ENCODE assay signal across 8 cellular contexts in the genomic region with DNA sequence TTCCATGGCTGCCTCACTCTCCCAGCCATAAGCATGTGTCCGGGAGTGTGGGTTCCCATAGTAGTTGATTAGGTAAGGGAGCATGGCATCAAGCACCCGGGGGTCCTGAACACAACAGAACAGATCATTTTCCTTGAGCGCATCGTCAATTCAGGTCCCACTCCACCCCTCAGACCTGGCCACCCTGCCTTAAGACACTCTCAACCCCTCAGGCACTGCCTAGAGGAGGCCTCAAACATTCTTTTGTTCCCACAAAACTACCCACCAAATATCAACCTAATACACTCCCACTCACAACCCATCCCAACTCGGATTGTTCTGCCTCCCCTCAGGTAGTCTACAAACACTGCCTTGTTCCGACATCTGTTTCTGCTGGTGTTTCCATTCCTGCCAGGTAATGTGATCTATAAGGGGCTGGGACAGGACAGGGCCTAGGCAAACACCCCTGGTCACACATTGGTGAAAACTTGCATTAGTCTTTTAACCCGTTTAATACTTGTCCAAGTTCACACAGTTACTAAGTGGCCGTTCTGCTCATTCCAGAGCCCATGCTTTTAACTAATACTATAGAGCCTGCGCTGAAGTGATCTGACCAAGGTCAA. TPM values are rescaled to one million over a fixed set of nuclear protein-coding genes. Genes with fewer than 3 reads are reported as not detected.
DNase-seq lines count a peak whose midpoint lies in the region; ATAC-seq, FAIRE-seq and TF ChIP-seq lines count a peak whose summit lies in the region.

No MANE protein-coding gene starts in this region.

- H3K4me3 ChIP-seq in fibroblast of the aortic adventitia (ENCODE audit: low read depth, low read length) (peak overlapping the region; percentile 98), sigmoid colon (peak overlapping the region in 3 of 4 donors; percentile 78 to 93 (median 92))

- no peak overlapping the region for H2AK5ac ChIP-seq in H9 (ENCODE audit: insufficient read length, low read length)

- peaks cover 6 to 51% (median 10%) of the 10 kb centered on the region in 4 donors for H3K36me3 ChIP-seq in sigmoid colon

- H4K91ac ChIP-seq in H9 (ENCODE audit: insufficient read length, low read depth, low read length), result no peak overlapping the region

- no peaks in the 10 kb centered on the region for H3K4me1 ChIP-seq in H9 (ENCODE audit: insufficient read depth, low read length)
- peaks cover 0 to 28% (median 24%) of the 10 kb centered on the region in 4 donors for H3K4me1 ChIP-seq in sigmoid colon

- no peak overlapping the region for H3K23ac ChIP-seq in H9 (ENCODE audit: insufficient read length, low read depth, low read length)

- H2AFZ ChIP-seq in H9 (ENCODE audit: low read length), result no peak overlapping the region

- no peak overlapping the region for H2BK120ac ChIP-seq in H9 (ENCODE audit: low read depth, low read length, poor library complexity, severe bottlenecking)

- FAIRE-seq in RCC 7860 (lab: Jason Lieb, UNC), result no peak

- no peak overlapping the region for H4K5ac ChIP-seq in H9 (ENCODE audit: insufficient read length, low read depth, low read length)

- H3K27me3 ChIP-seq in H9 (ENCODE audit: insufficient read depth, low read length) (no peaks in the 10 kb centered on the region), sigmoid colon (no peaks in the 10 kb centered on the region)

- peaks cover 17 to 18% of the 10 kb centered on the region in 2 experiments for H3K4me1 Mint-ChIP-seq in H9
- peaks cover 40 to 54% (median 47%) of the 10 kb centered on the region in 3 donors for H3K4me1 Mint-ChIP-seq in T-cell

- H2BK5ac ChIP-seq in H9 (ENCODE audit: insufficient read length, low read length), result no peak overlapping the region

- H3K4me3 Mint-ChIP-seq in H9 (peak overlapping the region; percentile 93 to 97), T-cell (peak overlapping the region; percentile 87 to 100 (median 89))

- H3K14ac ChIP-seq in H9 (ENCODE audit: insufficient read depth, low read length), result no peak overlapping the region

- H3K4me2 ChIP-seq in H9 (ENCODE audit: insufficient read depth, insufficient read length, low read length), result peak overlapping the region; percentile 94

- TF ChIP-seq CTCF in H9 (conservative IDR thresholded peaks at IDR 0.05) (no peak), fibroblast of the aortic adventitia (IDR thresholded peaks at IDR 0.05; ENCODE audit: insufficient read depth, low read length) (no peak), sigmoid colon (IDR thresholded peaks at IDR 0.05) (no peak), GM13976 (IDR thresholded peaks at IDR 0.05; ENCODE audit: borderline replicate concordance, control extremely low read depth, extremely low read depth, insufficient read depth, missing control alignments) (no peak)

- WGBS in H9 (ENCODE audit: extremely low coverage, insufficient read length, low lambda C conversion rate), result no CpG with 5 or more reads among the region's 9 CpGs
- 81 to 85% methylated on average over 9 of the region's 9 CpGs for WGBS in sigmoid colon, 2 donors

- peaks cover 8% of the 10 kb centered on the region for H3K23me2 ChIP-seq in H9 (ENCODE audit: insufficient read length, low read depth, low read length, poor library complexity, severe bottlenecking)

- no peaks in the 10 kb centered on the region for H4K20me1 ChIP-seq in H9 (ENCODE audit: control insufficient read depth, insufficient read depth, insufficient read length)

- H4K8ac ChIP-seq in H9 (replicated peaks; ENCODE audit: insufficient read length, low read depth, low read length), result no peak overlapping the region

- H3K27ac Mint-ChIP-seq in H9, result peak overlapping the region in 1 of 3 experiments; percentile 26; a peak in 1 of 7 replicates
- H3K27ac Mint-ChIP-seq in T-cell, result peak overlapping the region; percentile 84 to 86

- H2BK20ac ChIP-seq in H9 (ENCODE audit: low read depth, low read length, poor library complexity, severe bottlenecking), result no peak overlapping the region

- H3K56ac ChIP-seq in H9 (ENCODE audit: insufficient read length, low read depth, low read length), result no peak overlapping the region

- H3K4ac ChIP-seq in H9 (ENCODE audit: low read depth, low read length), result no peak overlapping the region

- ATAC-seq in T-cell (replicated peaks in 1 of 4) (no peak), GM19324 (IDR thresholded peaks at IDR 0.05; ENCODE audit: low FRiP score, unreplicated experiment) (no peak), HG03571 (IDR thresholded peaks at IDR 0.05; ENCODE audit: unreplicated experiment) (no peak)

- no peak overlapping the region for H3K18ac ChIP-seq in H9 (ENCODE audit: insufficient read length, low read depth, low read length)

- peaks cover 2% of the 10 kb centered on the region; the same call in 1 of the 2 replicates for H3K27me3 Mint-ChIP-seq in H9 (ENCODE audit: low read depth)
- no peaks in the 10 kb centered on the region for H3K27me3 Mint-ChIP-seq in T-cell

- no peak for TF ChIP-seq EP300 in sigmoid colon (IDR thresholded peaks at IDR 0.05)

- no peak for TF ChIP-seq POLR2A in sigmoid colon (IDR thresholded peaks at IDR 0.05)

- no peak overlapping the region for H3K9ac ChIP-seq in H9 (ENCODE audit: extremely low read depth, insufficient read length, low read length)

- intact Hi-C loops in sigmoid colon (cut with DNase I), result loop anchor here (2.0 to 10.0 kb wide), 4 partner anchors 80 to 233 kb away; partner anchors contain the start of genes ERGIC3 and SPAG4

- H3T11ph ChIP-seq in H9 (ENCODE audit: low read length), result no peak overlapping the region

- POLR2A ChIA-PET in T-cell (lab: Charles Lee), result interaction anchor here (0.6 kb wide), 4 partner anchors 46 to 93 kb away, joined by 3 to 5 read pairs (median 4); no protein-coding TSS in a partner anchor

- H2BK12ac ChIP-seq in H9 (ENCODE audit: insufficient read length, low read depth, low read length), result no peak overlapping the region

- H3K79me1 ChIP-seq in H9 (ENCODE audit: insufficient read depth, low read depth, low read length, poor library complexity, severe bottlenecking), result no peaks in the 10 kb centered on the region

- H3K36me3 Mint-ChIP-seq in H9 (ENCODE audit: insufficient read depth in 1 of 3, low read depth in 3 of 3) (peaks cover 9 to 36% (median 26%) of the 10 kb centered on the region in 3 experiments; a peak in 6 of 7 replicates), T-cell (peaks cover 24% of the 10 kb centered on the region)

- H3K9me3 ChIP-seq in H9 (ENCODE audit: control insufficient read depth, low read depth, low read length) (no peaks in the 10 kb centered on the region), sigmoid colon (no peaks in the 10 kb centered on the region)

- DNase-seq in H9 (no peak), T-cell (no peak), fibroblast of the aortic adventitia (ENCODE audit: low read depth) (no peak), sigmoid colon (peak; percentile 35), RCC 7860 (ENCODE audit: low spot score) (no peak), GM13976 (ENCODE audit: low spot score) (no peak)

- H3K9me3 Mint-ChIP-seq in H9, result no peaks in the 10 kb centered on the region
- no peaks in the 10 kb centered on the region for H3K9me3 Mint-ChIP-seq in T-cell

- H3K27ac ChIP-seq in H9 (ENCODE audit: insufficient read length, low read depth, low read length) (no peak overlapping the region), sigmoid colon (peak overlapping the region in 2 of 4 donors; percentile 90)

- CTCF ChIA-PET in T-cell (lab: Charles Lee), result interaction anchor here in 1 of 2 donors (0.8 kb wide), 1 partner anchor 187 kb away, joined by 4 read pairs; no protein-coding TSS in a partner anchor

- no peaks in the 10 kb centered on the region for H3K79me2 ChIP-seq in H9 (ENCODE audit: insufficient read depth, low read length)

- in situ Hi-C loops in GM13976 (cut with MboI; ENCODE audit: low sequenced_read_pairs, unreplicated experiment), result no loop called here

- no peak overlapping the region for H2BK15ac ChIP-seq in H9 (ENCODE audit: low read depth, low read length)

RNA-seq across cellular contexts. Expression of gene NFS1, which starts 1.4 kb away (rescaled TPM):
- total RNA-seq in H9 (2021) (24.4 and 26.6 TPM in 2 replicates), T-cell (10 to 100 TPM; 17.7 to 33.5 (median 31.2) TPM), fibroblast of the aortic adventitia (ENCODE audit: low replicate concordance) (5.3 and 19.9 TPM in 2 replicates), sigmoid colon (10 to 100 TPM; 25.2 to 39.2 (median 32.3) TPM)
- 10 to 100 TPM; 19.0 to 29.8 (median 19.2) TPM for polyA plus RNA-seq in sigmoid colon

RNA-seq across cellular contexts. Expression of gene ROMO1, which starts 1.4 kb away (rescaled TPM):
- 204 and 207 TPM in 2 replicates for total RNA-seq in H9 (2021)
- total RNA-seq in T-cell, result 10 to 100 TPM; 38.4 to 79.7 (median 62.5) TPM
- 164 and 214 TPM in 2 replicates for total RNA-seq in fibroblast of the aortic adventitia (ENCODE audit: low replicate concordance)
- total RNA-seq in sigmoid colon, result 100 to 1,000 TPM; 206 to 512 (median 398) TPM
- polyA plus RNA-seq in sigmoid colon, result 100 to 1,000 TPM; 332 to 621 (median 592) TPM

RNA-seq across cellular contexts. Expression of gene CPNE1, which starts 33.1 kb away (rescaled TPM):
- 152 and 155 TPM in 2 replicates for total RNA-seq in H9 (2021)
- 100 to 1,000 TPM; 284 to 408 (median 324) TPM for total RNA-seq in T-cell
- 127 and 154 TPM in 2 replicates for total RNA-seq in fibroblast of the aortic adventitia (ENCODE audit: low replicate concordance)
- 100 to 1,000 TPM in 2 of 4 donors, 10 to 100 TPM in 2; 56.5 to 156 (median 90.1) TPM for total RNA-seq in sigmoid colon
- polyA plus RNA-seq in sigmoid colon, result 100 to 1,000 TPM in 1 of 3 donors, 10 to 100 TPM in 2; 71.5 to 118 (median 76.8) TPM

RNA-seq across cellular contexts. Expression of gene RBM12, which starts 33.1 kb away (rescaled TPM):
- total RNA-seq in H9 (2021), result 260 TPM in 2 replicates
- total RNA-seq in T-cell, result 100 to 1,000 TPM in 3 of 5 donors, 10 to 100 TPM in 2; 89.5 to 113 (median 109) TPM
- total RNA-seq in fibroblast of the aortic adventitia (ENCODE audit: low replicate concordance), result 49.0 and 65.4 TPM in 2 replicates
- 10 to 100 TPM; 24.6 to 26.4 (median 25.7) TPM for total RNA-seq in sigmoid colon
- polyA plus RNA-seq in sigmoid colon, result 10 to 100 TPM; 10.2 to 23.1 (median 12.0) TPM

RNA-seq across cellular contexts. Expression of gene RBM39, which starts 44.3 kb away (rescaled TPM):
- total RNA-seq in H9 (2021) (335 and 347 TPM in 2 replicates), T-cell (100 to 1,000 TPM; 482 to 966 (median 536) TPM), fibroblast of the aortic adventitia (ENCODE audit: low replicate concordance) (236 and 510 TPM in 2 replicates), sigmoid colon (100 to 1,000 TPM; 281 to 408 (median 296) TPM)
- 100 to 1,000 TPM in 1 of 3 donors, 10 to 100 TPM in 2; 68.2 to 166 (median 94.9) TPM for polyA plus RNA-seq in sigmoid colon
